Comparison of ENCODE assay signal across 14 cellular contexts in the genomic region with DNA sequence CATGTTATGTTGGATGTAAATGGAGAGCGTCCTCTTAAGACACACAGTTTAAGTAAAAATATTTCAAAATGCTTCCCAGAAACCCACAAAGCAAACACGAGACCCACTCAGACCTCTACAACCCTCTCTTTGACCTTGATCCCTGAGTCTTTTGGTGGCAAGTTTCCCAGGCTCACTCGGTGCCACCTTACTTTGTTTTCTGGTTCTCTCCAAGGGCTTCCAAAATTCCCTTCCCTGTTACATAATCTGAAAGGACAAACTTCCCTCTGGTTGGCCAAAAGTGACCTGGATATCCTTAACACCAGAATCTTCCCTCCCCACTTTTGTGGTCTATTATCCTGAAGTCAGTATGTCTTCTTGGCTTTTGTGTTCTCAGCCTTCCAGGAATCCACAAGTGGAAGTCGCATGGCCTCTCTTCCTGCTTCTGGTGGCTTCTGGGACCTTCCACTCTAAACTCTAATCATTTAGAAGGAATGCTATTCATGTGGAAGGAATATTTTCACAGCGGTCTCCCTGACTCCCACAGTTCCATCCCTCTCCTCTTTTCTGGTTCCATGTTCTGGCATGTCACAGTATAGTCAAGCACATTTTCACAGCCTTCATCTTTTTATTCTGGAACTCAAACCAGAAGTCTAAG.
"Had no signal": no experiment of that assay in that cellular context is flagged by ENCODE, and none has a peak within 500 bp of the region (broad histone marks: within the 10 kb centered on the region; RNA-seq: fewer than 3 reads in every experiment).

No MANE protein-coding gene starts in this region.

- H3K4me3 ChIP-seq: ascending aorta, cardiac muscle cell, gastroesophageal sphincter, hepatocyte, tibial artery, vagina had no signal

- H3K4me2 ChIP-seq: hepatocyte had no signal

- H3K9ac ChIP-seq: parathyroid adenoma had no signal

- H2AFZ ChIP-seq: hepatocyte, parathyroid adenoma had no signal

- ATAC-seq: gastroesophageal sphincter; natural killer cell treated with Interleukin-12 subunit alpha and Interleukin-12 subunit beta and Interleukin-15 and Interleukin-18, amount 100 ng/mL, for 72 hours; stimulated activated effector memory CD8-positive, alpha-beta T cell treated with anti-CD3 and anti-CD28 coated beads, Interleukin-12 subunit alpha, Interleukin-12 subunit beta, amount 100 ng/mL, for 72 hours had no signal

- H3K27me3 ChIP-seq: ascending aorta, cardiac muscle cell, gastroesophageal sphincter, hepatocyte, tibial artery, vagina had no signal

- H3K4me1 ChIP-seq: parathyroid adenoma, vagina had no signal

- H3K9me3 ChIP-seq: gastroesophageal sphincter, tibial artery, vagina had no signal

- DNase-seq: activated CD4-positive, alpha-beta T cell treated with anti-CD3 and anti-CD28 coated beads for 4 hours; activated naive CD4-positive, alpha-beta T cell; mammary epithelial cell; retina; small intestine; tibial artery had no signal

- H3K36me3 ChIP-seq: ascending aorta, cardiac muscle cell, gastroesophageal sphincter, tibial artery, vagina had no signal

- H3K27ac ChIP-seq: ascending aorta, cardiac muscle cell, gastroesophageal sphincter, hepatocyte, parathyroid adenoma, tibial artery, vagina had no signal
